In the genomic region with DNA sequence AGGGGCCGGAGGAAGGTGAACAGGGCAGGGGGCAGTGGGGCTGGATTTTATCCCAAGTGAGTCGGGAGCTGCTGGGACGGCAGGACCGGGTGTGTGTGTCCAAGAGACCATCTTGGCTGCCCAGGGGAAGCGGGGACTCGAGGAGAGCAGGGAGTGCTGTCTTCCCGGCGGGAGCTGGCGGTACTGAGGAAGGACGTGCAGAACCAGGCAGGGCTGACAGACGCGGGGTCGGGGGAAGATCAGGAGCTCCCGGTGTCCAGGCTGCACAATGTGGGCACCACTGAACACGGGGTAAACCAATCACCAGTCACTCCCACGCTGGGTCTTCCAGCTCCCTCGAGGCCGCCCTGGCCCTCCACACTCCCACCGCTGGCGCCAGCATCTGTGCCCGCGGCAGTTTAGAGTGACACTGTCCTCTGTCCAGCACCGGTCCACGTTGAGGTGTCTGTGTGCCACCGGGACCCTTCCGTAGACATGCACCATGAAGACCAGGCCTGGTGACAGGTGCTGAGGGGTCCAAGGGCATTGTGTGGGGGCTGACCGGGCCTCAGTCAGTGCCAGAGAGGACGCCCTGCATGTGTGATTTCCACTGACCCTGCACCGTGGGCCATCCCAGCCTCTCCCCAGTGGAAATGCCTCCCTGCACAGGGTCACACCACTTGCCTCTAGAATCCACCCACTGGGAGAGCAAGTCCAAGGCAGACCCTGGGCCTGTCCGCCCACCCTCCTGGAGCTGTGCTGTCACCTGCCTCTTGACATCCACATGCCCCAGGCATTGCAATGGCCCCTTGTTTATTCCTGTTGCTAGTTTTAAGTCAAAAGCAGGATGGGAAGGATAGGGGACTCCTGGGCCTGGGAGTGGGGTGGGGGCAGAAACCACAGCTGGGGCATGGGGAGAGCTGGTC, we compare ENCODE assay signal across 17 cellular contexts.
"Had no signal": no experiment of that assay in that cellular context is flagged by ENCODE, and none has a peak within 500 bp of the region (broad histone marks: within the 10 kb centered on the region; RNA-seq: fewer than 3 reads in every experiment).

No MANE protein-coding gene starts in this region.

- H3K27me3 Mint-ChIP-seq: memory B cell, type B pancreatic cell had no signal

- FAIRE-seq: urothelium cell line had no signal

- H3K4me3 ChIP-seq: colonic mucosa, left lung, lower lobe of right lung, right atrium auricular region, sigmoid colon, skin epidermis, stomach had no signal

- H3K4me3 Mint-ChIP-seq: memory B cell, nephron, type B pancreatic cell had no signal

- H3K27me3 ChIP-seq: colonic mucosa, right atrium auricular region had no signal

- H3K36me3 Mint-ChIP-seq: memory B cell, naive B cell, type B pancreatic cell had no signal

- DNase-seq: cerebellar nuclear complex; colonic mucosa; effector CD4-positive, alpha-beta T cell; foreskin melanocyte; lower lobe of right lung; naive B cell; sigmoid colon; stimulated activated CD4-positive, alpha-beta T cell treated with anti-CD3 and anti-CD28 coated beads, Interleukin-12 subunit alpha, Interleukin-12 subunit beta, amount 100 ng/mL, for 4 hours; stimulated activated naive CD4-positive, alpha-beta T cell; stomach had no signal

- H3K36me3 ChIP-seq: colonic mucosa, left lung, lower lobe of right lung, right atrium auricular region, sigmoid colon, stomach had no signal

- H3K4me1 ChIP-seq: colonic mucosa, left lung, lower lobe of right lung, right atrium auricular region, sigmoid colon, stomach had no signal

- H3K27ac Mint-ChIP-seq: memory B cell, naive B cell, type B pancreatic cell had no signal

- H3K9me3 Mint-ChIP-seq: memory B cell, nephron, type B pancreatic cell had no signal

- H3K9me3 ChIP-seq: colonic mucosa, lower lobe of right lung, right atrium auricular region, sigmoid colon, stomach had no signal

- H3K4me1 Mint-ChIP-seq: memory B cell had no signal

- H3K27ac ChIP-seq: colonic mucosa, left lung, lower lobe of right lung, right atrium auricular region, sigmoid colon, skin epidermis, stomach had no signal
